ENCODE assay signal across 8 cellular contexts in the genomic region with DNA sequence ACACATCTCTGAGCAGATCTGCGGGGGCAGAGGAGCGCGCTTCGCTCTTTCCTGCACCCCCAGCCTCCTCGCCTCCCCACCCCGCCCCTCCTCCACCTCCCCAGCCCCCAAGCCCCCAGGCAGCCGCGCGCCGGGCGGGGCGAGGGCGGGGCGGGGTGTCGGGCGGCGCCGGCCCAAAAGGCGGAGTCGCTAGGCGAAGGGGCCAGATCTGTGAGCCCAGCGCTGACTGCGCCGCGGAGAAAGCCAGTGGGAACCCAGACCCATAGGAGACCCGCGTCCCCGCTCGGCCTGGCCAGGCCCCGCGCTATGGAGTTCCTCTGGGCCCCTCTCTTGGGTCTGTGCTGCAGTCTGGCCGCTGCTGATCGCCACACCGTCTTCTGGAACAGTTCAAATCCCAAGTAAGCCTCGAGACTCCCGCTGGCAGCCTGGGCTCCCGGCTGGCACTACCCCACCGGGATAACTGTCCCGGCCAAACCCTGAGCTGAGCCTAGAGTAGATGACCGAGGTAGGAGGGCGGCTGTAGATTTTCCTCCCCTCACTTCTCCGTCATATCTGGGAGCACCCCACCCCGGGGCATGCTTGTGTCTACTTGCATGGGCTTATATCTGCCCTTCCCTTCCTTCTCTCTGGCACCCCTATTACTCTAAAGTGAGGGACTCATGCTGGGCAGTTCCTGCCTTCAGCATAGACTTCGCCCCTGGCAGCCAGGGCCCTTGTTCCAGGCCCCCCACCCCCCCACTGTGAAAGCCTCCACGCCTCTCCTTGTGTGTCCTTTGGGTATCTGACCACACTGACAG. TPM values are rescaled to one million over a fixed set of nuclear protein-coding genes. Genes with fewer than 3 reads are reported as not detected.
DNase-seq lines count a peak whose midpoint lies in the region.

A gene with protein sequence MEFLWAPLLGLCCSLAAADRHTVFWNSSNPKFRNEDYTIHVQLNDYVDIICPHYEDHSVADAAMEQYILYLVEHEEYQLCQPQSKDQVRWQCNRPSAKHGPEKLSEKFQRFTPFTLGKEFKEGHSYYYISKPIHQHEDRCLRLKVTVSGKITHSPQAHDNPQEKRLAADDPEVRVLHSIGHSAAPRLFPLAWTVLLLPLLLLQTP (plus strand): TSS at position 205 of the 797 bp plus-strand sequence. CDS start 102 bp downstream, at position 307.

- no peak within 1 kb of the TSS for H3K27ac Mint-ChIP-seq in activated naive CD8-positive, alpha-beta T cell treated with anti-CD3 and anti-CD28 coated beads for 36 hours

- peak within 1 kb of the TSS; percentile 73 for H3K4me3 Mint-ChIP-seq in activated naive CD8-positive, alpha-beta T cell treated with anti-CD3 and anti-CD28 coated beads for 36 hours

- no peaks in the 10 kb centered on the region for H3K36me3 Mint-ChIP-seq in activated naive CD8-positive, alpha-beta T cell treated with anti-CD3 and anti-CD28 coated beads for 36 hours

- H3K27ac ChIP-seq in urinary bladder (ENCODE audit: low read depth), result peak within 1 kb of the TSS; percentile 78

- peaks cover 42% of the 10 kb centered on the region for H3K4me1 ChIP-seq in neuron (ENCODE audit: insufficient read depth, low read length)
- H3K4me1 ChIP-seq in urinary bladder (ENCODE audit: insufficient read depth), result no peaks in the 10 kb centered on the region

- no peaks in the 10 kb centered on the region for H3K9me3 Mint-ChIP-seq in activated naive CD8-positive, alpha-beta T cell treated with anti-CD3 and anti-CD28 coated beads for 36 hours

- H3K36me3 ChIP-seq in neuron (ENCODE audit: insufficient read depth, low read length) (no peaks in the 10 kb centered on the region), urinary bladder (ENCODE audit: insufficient read depth) (no peaks in the 10 kb centered on the region)

- peaks cover 59% of the 10 kb centered on the region for H3K27me3 ChIP-seq in neuron (ENCODE audit: insufficient read depth, low read length)

- 1% methylated on average over 45 of the region's 45 CpGs for WGBS in urinary bladder

- intact Hi-C loops in head of caudate nucleus (cut with DNase I), result loop anchor here (2.0 to 5.0 kb wide), 2 partner anchors 36 to 45 kb away; a partner anchor contains a TSS

- DNase-seq in DMS153 (lab: John Stamatoyannopoulos, UW), result peak; percentile 27
- no peak for DNase-seq in DMS153 treated with DMSO at 0.1 percent for 48 hours (lab: John Stamatoyannopoulos, UW; ENCODE audit: unreplicated experiment)
- peak; percentile 62 for DNase-seq in OCI-M1 (lab: John Stamatoyannopoulos, UW)
- peak; percentile 54 for DNase-seq in activated naive CD8-positive, alpha-beta T cell treated with anti-CD3 and anti-CD28 coated beads for 36 hours
- peak; percentile 60 to 94 (median 84) for DNase-seq in head of caudate nucleus
- DNase-seq in hepatic stellate cell (ENCODE audit: low spot score), result no peak

- H2AFZ ChIP-seq in neuron (ENCODE audit: low read depth, low read length), result peak within 1 kb of the TSS; percentile 2

- H3K4me3 ChIP-seq in neuron (ENCODE audit: low read length) (peak within 1 kb of the TSS; percentile 39), urinary bladder (ENCODE audit: low read depth, low read length) (peak within 1 kb of the TSS; percentile 48)

- peaks cover 23% of the 10 kb centered on the region for H3K27me3 Mint-ChIP-seq in activated naive CD8-positive, alpha-beta T cell treated with anti-CD3 and anti-CD28 coated beads for 36 hours

- peaks cover 32% of the 10 kb centered on the region for H3K4me1 Mint-ChIP-seq in activated naive CD8-positive, alpha-beta T cell treated with anti-CD3 and anti-CD28 coated beads for 36 hours

- no peaks in the 10 kb centered on the region for H3K9me3 ChIP-seq in neuron (ENCODE audit: low read length)

RNA-seq across cellular contexts. Expression of the gene that starts here (rescaled TPM):
- total RNA-seq in activated naive CD8-positive, alpha-beta T cell treated with anti-CD3 and anti-CD28 coated beads for 36 hours, result under 1 TPM; 0.49 to 0.74 TPM
- total RNA-seq in urinary bladder, result 31.1 TPM
- 44.6 TPM for polyA plus RNA-seq in urinary bladder

Comparison
In these comparisons a context has a peak if more than half of its experiments do, and no peak if none do; other contexts are left out.
1. RNA of the gene that starts here (total RNA-seq): 31.1 TPM in urinary bladder (single experiment); 0.49 to 0.74 TPM in activated naive CD8-positive, alpha-beta T cell treated with anti-CD3 and anti-CD28 coated beads for 36 hours; every median in the first group is over 10 times any median in the second.
2. DNase-seq: peak in DMS153 (single experiment), OCI-M1 (single experiment) and head of caudate nucleus (42 of 42); none in DMS153 treated with DMSO at 0.1 percent for 48 hours (single experiment) and hepatic stellate cell (single experiment).
3. Peak in DNase-seq in activated naive CD8-positive, alpha-beta T cell treated with anti-CD3 and anti-CD28 coated beads for 36 hours; RNA of the gene not detected or under 1 TPM.